27 cellular contexts compared by ENCODE assay signal in genomic region chr17:51402881-51403280, GRCh38.
"Had no signal": no experiment of that assay in that cellular context is flagged by ENCODE, and none has a peak within 500 bp of the region (broad histone marks: within the 10 kb centered on the region; RNA-seq: fewer than 3 reads in every experiment).

No MANE protein-coding gene starts in this region.

- H3K9me3 ChIP-seq: heart left ventricle, left lung, lower lobe of right lung, pancreas, psoas muscle, right atrium auricular region, right lobe of liver, suprapubic skin, thoracic aorta, tibial artery, uterus had no signal

- H3K27ac ChIP-seq: heart left ventricle, left lung, lower lobe of right lung, pancreas, psoas muscle, right atrium auricular region, right lobe of liver, suprapubic skin, thoracic aorta, tibial artery, uterus had no signal

- H3K4me3 ChIP-seq: heart left ventricle, left lung, lower lobe of right lung, pancreas, psoas muscle, right atrium auricular region, right lobe of liver, smooth muscle cell, suprapubic skin, thoracic aorta, tibial artery, uterus had no signal

- H3K4me3 Mint-ChIP-seq: naive thymus-derived CD8-positive, alpha-beta T cell; nephron; neural crest cell; stimulated activated memory B cell treated with anti-CD40 and anti-IgM and Interleukin-4, amounts not matched to agents 10 μg/mL and 1 μg/mL and 100 μg/mL, for 72 hours; type B pancreatic cell had no signal

- H3K27ac Mint-ChIP-seq: naive thymus-derived CD8-positive, alpha-beta T cell; nephron; stimulated activated memory B cell treated with anti-CD40 and anti-IgM and Interleukin-4, amounts not matched to agents 10 μg/mL and 1 μg/mL and 100 μg/mL, for 72 hours; type B pancreatic cell had no signal

- H3K4me1 Mint-ChIP-seq: neural crest cell; stimulated activated memory B cell treated with anti-CD40 and anti-IgM and Interleukin-4, amounts not matched to agents 10 μg/mL and 1 μg/mL and 100 μg/mL, for 72 hours had no signal

- H3K36me3 ChIP-seq: heart left ventricle, left lung, lower lobe of right lung, pancreas, right atrium auricular region, right lobe of liver, suprapubic skin, thoracic aorta, tibial artery, uterus had no signal

- DNase-seq: heart left ventricle; kidney glomerular epithelial cell; left cardiac atrium; left lung; lower lobe of right lung; mammary epithelial cell; mesenchymal stem cell; naive thymus-derived CD8-positive, alpha-beta T cell; nucleus accumbens; pancreas; psoas muscle; stimulated activated CD4-positive, alpha-beta T cell treated with anti-CD3 and anti-CD28 coated beads, Interleukin-1b, Interleukin-23, amount 100 ng/mL, for 48 hours; stimulated activated CD4-positive, alpha-beta T cell treated with anti-CD3 and anti-CD28 coated beads, Interleukin-2, amount 100 ng/mL, for 48 hours; stimulated activated CD4-positive, alpha-beta T cell treated with anti-CD3 and anti-CD28 coated beads, Interleukin-4, amount 100 ng/mL, for 4 hours; stimulated activated CD8-positive, alpha-beta memory T cell treated with anti-CD3 and anti-CD28 coated beads, Interleukin-4, amount 100 ng/mL, for 48 hours; stimulated activated naive CD4-positive, alpha-beta T cell treated with Interleukin-2 at 50 U/mL for 16 hours; tibial artery; uterus had no signal

- H3K36me3 Mint-ChIP-seq: naive thymus-derived CD8-positive, alpha-beta T cell; stimulated activated memory B cell treated with anti-CD40 and anti-IgM and Interleukin-4, amounts not matched to agents 10 μg/mL and 1 μg/mL and 100 μg/mL, for 72 hours; type B pancreatic cell had no signal

- H3K4me1 ChIP-seq: heart left ventricle, left lung, lower lobe of right lung, pancreas, psoas muscle, right atrium auricular region, right lobe of liver, suprapubic skin, tibial artery, uterus had no signal

- H3K9me3 Mint-ChIP-seq: naive thymus-derived CD8-positive, alpha-beta T cell; nephron; neural crest cell; stimulated activated memory B cell treated with anti-CD40 and anti-IgM and Interleukin-4, amounts not matched to agents 10 μg/mL and 1 μg/mL and 100 μg/mL, for 72 hours; type B pancreatic cell had no signal

- ATAC-seq: heart left ventricle; left cardiac atrium; left lung; lower lobe of right lung; naive thymus-derived CD8-positive, alpha-beta T cell; pancreas; psoas muscle; right lobe of liver; stimulated activated memory B cell treated with anti-CD40 and anti-IgM and Interleukin-4, amounts not matched to agents 10 μg/mL and 1 μg/mL and 100 μg/mL, for 72 hours had no signal

- H3K27me3 ChIP-seq: left lung, pancreas, right atrium auricular region, right lobe of liver, suprapubic skin, uterus had no signal
